ENCODE assay signal across 5 cellular contexts in the genomic region with DNA sequence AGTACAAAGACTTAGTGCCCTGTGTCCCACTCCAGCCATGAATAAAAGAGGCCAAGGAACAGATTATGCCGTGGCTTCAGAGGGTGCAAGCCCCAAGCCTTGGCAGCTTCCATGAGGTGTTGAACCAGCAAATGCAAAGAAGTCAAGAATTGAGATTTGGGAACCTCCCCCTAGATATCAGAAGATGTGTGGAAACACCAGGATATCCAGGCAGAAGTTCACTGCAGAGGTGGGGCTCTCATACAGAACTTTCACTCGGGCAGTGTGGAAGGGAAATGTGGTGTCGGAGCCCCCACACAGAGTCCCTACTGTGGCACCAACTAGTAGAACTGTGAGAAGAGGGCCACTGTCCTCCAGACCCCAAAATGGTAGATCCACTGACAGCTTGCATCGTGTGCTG.
"Had no signal": no experiment of that assay in that cellular context is flagged by ENCODE, and none has a peak within 500 bp of the region (broad histone marks: within the 10 kb centered on the region; RNA-seq: fewer than 3 reads in every experiment).

No MANE protein-coding gene starts in this region.

- H3K27ac ChIP-seq: HL-60 had no signal

- H3K4me3 ChIP-seq: K562 had no signal

- DNase-seq: IMR-90, KBM-7, KG1 had no signal
